ENCODE assay signal across 2 cellular contexts in the genomic region with DNA sequence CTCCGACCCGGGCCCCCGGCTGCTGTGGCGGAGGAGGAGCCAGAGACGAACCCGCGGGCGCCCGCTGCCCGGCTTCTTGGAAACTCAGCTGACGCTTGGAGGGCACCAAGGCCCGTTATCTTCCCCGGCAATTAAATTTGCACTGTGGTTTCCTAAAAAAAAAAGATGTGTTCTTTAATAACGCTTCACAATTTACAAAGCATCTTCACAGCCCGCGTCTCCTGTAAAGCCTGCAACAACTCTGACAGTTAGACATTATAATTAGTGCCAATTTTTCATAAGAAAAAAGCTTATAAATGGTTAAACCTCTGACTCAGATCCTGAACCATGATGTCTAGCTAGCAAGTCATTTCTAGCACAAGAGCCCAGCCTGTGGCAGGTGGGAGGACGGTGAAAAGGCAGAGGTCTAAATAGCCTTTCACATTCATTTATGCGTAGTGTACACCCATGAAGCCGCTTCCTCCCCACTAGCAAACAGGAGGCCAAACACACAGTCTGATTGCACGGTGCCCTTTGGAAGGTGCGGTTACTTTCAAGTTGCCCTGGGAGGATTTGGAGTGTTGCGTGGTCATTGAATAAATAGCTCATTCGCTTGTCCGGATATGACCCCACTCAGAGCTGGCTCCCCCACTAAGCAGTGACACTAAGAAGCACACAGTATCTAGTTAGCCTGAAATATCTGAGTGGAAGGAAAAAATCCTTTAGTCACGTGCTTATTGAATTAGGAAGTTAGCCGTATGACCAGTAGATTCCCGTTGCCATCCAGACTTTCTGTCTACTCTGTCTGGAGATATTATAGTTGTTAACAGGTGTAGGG.
TF ChIP-seq lines count a peak whose summit lies in the region.

No MANE protein-coding gene starts in this region.

TF ChIP-seq in HEK293, 187 proteins besides CTCF, POLR2A, EP300 and RAD21 (continued from another document):
- TF ChIP-seq ZNF146 (tag by site-specific recombination; IDR thresholded peaks at IDR 0.05): no peak
- TF ChIP-seq ZNF837 (tag by site-specific recombination; IDR thresholded peaks at IDR 0.05): no peak
- TF ChIP-seq ZNF2 (tag by site-specific recombination; IDR thresholded peaks at IDR 0.05): 0 out of 2 replicates have a peak, but pooled peaks have one; percentile 17
- TF ChIP-seq ZNF157 (tag by site-specific recombination; IDR thresholded peaks at IDR 0.05): no peak
- TF ChIP-seq ZBTB49 (tag by site-specific recombination; IDR thresholded peaks at IDR 0.05; ENCODE audit: low read depth): no peak
- TF ChIP-seq MZF1 (tag by site-specific recombination; IDR thresholded peaks at IDR 0.05; ENCODE audit: borderline replicate concordance): no peak
- no peak for TF ChIP-seq ZNF501 (tag by site-specific recombination; IDR thresholded peaks at IDR 0.05)
- TF ChIP-seq, protein P1, sequence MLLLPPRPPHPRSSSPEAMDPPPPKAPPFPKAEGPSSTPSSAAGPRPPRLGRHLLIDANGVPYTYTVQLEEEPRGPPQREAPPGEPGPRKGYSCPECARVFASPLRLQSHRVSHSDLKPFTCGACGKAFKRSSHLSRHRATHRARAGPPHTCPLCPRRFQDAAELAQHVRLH (tag by site-specific recombination; IDR thresholded peaks at IDR 0.05): no peak
- no peak for TF ChIP-seq ZSCAN30 (tag by site-specific recombination; IDR thresholded peaks at IDR 0.05)

TF ChIP-seq in HepG2, 621 proteins besides CTCF, POLR2A, EP300 and RAD21 (continued from another document and continues in another):
- TF ChIP-seq KIAA2018 (CRISPR knock-in tag; IDR thresholded peaks at IDR 0.05; ENCODE audit: borderline replicate concordance) (no peak), ZMYM3 (CRISPR knock-in tag; IDR thresholded peaks at IDR 0.05) (peak; percentile 70; the same call in 1 of the 2 replicates), KDM1A (CRISPR knock-in tag; IDR thresholded peaks at IDR 0.05) (0 out of 2 replicates have a peak, but pooled peaks have one; percentile 73), ZNF12 (CRISPR knock-in tag; IDR thresholded peaks at IDR 0.05) (peak; percentile 74), ZNF777 (CRISPR knock-in tag; IDR thresholded peaks at IDR 0.05) (no peak), ZNF264 (CRISPR knock-in tag; IDR thresholded peaks at IDR 0.05) (peak; percentile 97), ZNF546 (CRISPR knock-in tag; conservative IDR thresholded peaks at IDR 0.05) (no peak), KAT7 (CRISPR knock-in tag; IDR thresholded peaks at IDR 0.05; ENCODE audit: borderline replicate concordance) (no peak), ZNF138 (CRISPR knock-in tag; IDR thresholded peaks at IDR 0.05; ENCODE audit: low read depth) (no peak; the same call in 1 of the 2 replicates), NFYC (CRISPR knock-in tag; IDR thresholded peaks at IDR 0.05) (no peak; the same call in 1 of the 2 replicates), FOXO1 (CRISPR knock-in tag; IDR thresholded peaks at IDR 0.05) (peak; percentile 97), BRCA1 (CRISPR knock-in tag; IDR thresholded peaks at IDR 0.05) (0 out of 2 replicates have a peak, but pooled peaks have one; percentile 83), SNAI1 (CRISPR knock-in tag; IDR thresholded peaks at IDR 0.05; ENCODE audit: borderline replicate concordance) (no peak), ZNF644 (CRISPR knock-in tag; IDR thresholded peaks at IDR 0.05; ENCODE audit: low read depth) (0 out of 2 replicates have a peak, but pooled peaks have one; percentile 17), THAP11 (CRISPR knock-in tag; IDR thresholded peaks at IDR 0.05) (peak; percentile 81), PPARG (CRISPR knock-in tag; conservative IDR thresholded peaks at IDR 0.05) (peak; percentile 93), NKX3-1 (CRISPR knock-in tag; IDR thresholded peaks at IDR 0.05) (peak; percentile 70), BORCS8-MEF2B (CRISPR knock-in tag; IDR thresholded peaks at IDR 0.05) (no peak), PBX2 (CRISPR knock-in tag; IDR thresholded peaks at IDR 0.05) (no peak), MEIS2 (CRISPR knock-in tag; IDR thresholded peaks at IDR 0.05) (peak; percentile 89; the same call in 1 of the 2 replicates), ZNF597 (CRISPR knock-in tag; IDR thresholded peaks at IDR 0.05) (no peak), ZNF547 (CRISPR knock-in tag; IDR thresholded peaks at IDR 0.05) (no peak; the same call in 1 of the 2 replicates), RERE (CRISPR knock-in tag; IDR thresholded peaks at IDR 0.05; ENCODE audit: low read depth) (peak; percentile 96), PRDM15 (CRISPR knock-in tag; IDR thresholded peaks at IDR 0.05) (peak; percentile 77), SIX1 (CRISPR knock-in tag; IDR thresholded peaks at IDR 0.05; ENCODE audit: borderline replicate concordance) (peak; percentile 60; the same call in 1 of the 2 replicates), ZNF543 (CRISPR knock-in tag; IDR thresholded peaks at IDR 0.05) (peak; percentile 87), NCOA2 (CRISPR knock-in tag; IDR thresholded peaks at IDR 0.05) (peak; percentile 98), RELA (CRISPR knock-in tag; IDR thresholded peaks at IDR 0.05) (0 out of 2 replicates have a peak, but pooled peaks have one; percentile 46), PAF1 (CRISPR knock-in tag; IDR thresholded peaks at IDR 0.05) (peak; percentile 84; the same call in 1 of the 2 replicates)
- TF ChIP-seq, protein P2, sequence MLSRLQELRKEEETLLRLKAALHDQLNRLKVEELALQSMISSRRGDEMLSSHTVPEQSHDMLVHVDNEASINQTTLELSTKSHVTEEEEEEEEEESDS (CRISPR knock-in tag; IDR thresholded peaks at IDR 0.05; ENCODE audit: borderline replicate concordance): no peak
